ENCODE assay signal across 10 cellular contexts in genomic region chr4:122921300-122921699, GRCh38. TPM values are rescaled to one million over a fixed set of nuclear protein-coding genes. Genes with fewer than 3 reads are reported as not detected.
DNase-seq lines count a peak whose midpoint lies in the region; ATAC-seq and TF ChIP-seq lines count a peak whose summit lies in the region.
"Had no signal": no experiment of that assay in that cellular context is flagged by ENCODE, and none has a peak within 500 bp of the region (broad histone marks: within the 10 kb centered on the region; RNA-seq: fewer than 3 reads in every experiment).

No MANE protein-coding gene starts in this region.

- peak overlapping the region; percentile 71 for H3K9ac ChIP-seq in DND-41 (ENCODE audit: low read depth, low read length)

- no peaks in the 10 kb centered on the region for H3K27me3 ChIP-seq in DND-41 (ENCODE audit: insufficient read depth, low read length, poor library complexity)
- H3K27me3 ChIP-seq in esophagus muscularis mucosa, result no peaks in the 10 kb centered on the region
- no peaks in the 10 kb centered on the region for H3K27me3 ChIP-seq in psoas muscle (ENCODE audit: insufficient read depth in 3 of 3, low read length in 2 of 3)

- CTCF ChIA-PET in OCI-LY7 (lab: Charles Lee; ENCODE audit: unreplicated experiment), result no interaction called here

- TF ChIP-seq CTCF in DND-41 (IDR thresholded peaks at IDR 0.05; ENCODE audit: borderline replicate concordance, extremely low read depth, low read length, poor library complexity, severe bottlenecking) (no peak), OCI-LY7 (conservative IDR thresholded peaks at IDR 0.05; ENCODE audit: low read length) (no peak), esophagus muscularis mucosa (IDR thresholded peaks at IDR 0.05) (no peak), psoas muscle (IDR thresholded peaks at IDR 0.05) (no peak)

- intact Hi-C loops in OCI-LY7 (cut with micrococcal nuclease; ENCODE audit: unreplicated experiment), result loop anchor here (5.0 to 10.0 kb wide), 2 partner anchors 524 to 1099 kb away; partner anchors contain the start of gene CCNA2
- intact Hi-C loops in esophagus muscularis mucosa (cut with DNase I), result loop anchor here (5.0 to 10.0 kb wide), 2 partner anchors 94 to 316 kb away; partner anchors contain the start of gene FGF2
- intact Hi-C loops in psoas muscle (cut with DNase I), result loop anchor here in 1 of 2 donors (5.0 kb wide), 1 partner anchor 189 kb away; the partner anchor contains the start of gene BBS12

- TF ChIP-seq EP300 in esophagus muscularis mucosa (IDR thresholded peaks at IDR 0.05), result no peak

- H3K9me3 ChIP-seq in DND-41 (ENCODE audit: insufficient read depth, low read length, severe bottlenecking) (no peaks in the 10 kb centered on the region), OCI-LY7 (ENCODE audit: low read length) (no peaks in the 10 kb centered on the region), esophagus muscularis mucosa (no peaks in the 10 kb centered on the region), psoas muscle (no peaks in the 10 kb centered on the region)

- peak overlapping the region; percentile 60 to 80; a peak in 2 of 4 replicates for H3K4me3 ChIP-seq in DND-41 (ENCODE audit: low read depth in 1 of 2, low read length in 2 of 2)
- H3K4me3 ChIP-seq in OCI-LY7 (ENCODE audit: low read depth, low read length, poor library complexity, severe bottlenecking), result peak overlapping the region; percentile 93
- peak overlapping the region; percentile 80 to 95 (median 88) for H3K4me3 ChIP-seq in esophagus muscularis mucosa
- H3K4me3 ChIP-seq in psoas muscle, result peak overlapping the region; percentile 84

- no peak for ATAC-seq in DND-41 (ENCODE audit: insufficient read depth, low read depth)
- no peak for ATAC-seq in psoas muscle
- no peak for ATAC-seq in HG03097 (IDR thresholded peaks at IDR 0.05; ENCODE audit: low FRiP score, unreplicated experiment)

- peaks cover 38% of the 10 kb centered on the region for H3K4me1 ChIP-seq in DND-41 (ENCODE audit: insufficient read depth, low read length)
- peaks cover 10% of the 10 kb centered on the region for H3K4me1 ChIP-seq in OCI-LY7 (ENCODE audit: insufficient read depth, low read length, poor library complexity, severe bottlenecking)
- peaks cover 15 to 42% (median 24%) of the 10 kb centered on the region in 4 donors for H3K4me1 ChIP-seq in esophagus muscularis mucosa
- peaks cover 19% of the 10 kb centered on the region for H3K4me1 ChIP-seq in psoas muscle

- no peak for TF ChIP-seq POLR2A in esophagus muscularis mucosa (IDR thresholded peaks at IDR 0.05; ENCODE audit: low read depth)

- H2AFZ ChIP-seq in DND-41 (ENCODE audit: low read depth, low read length) (no peak overlapping the region), OCI-LY7 (ENCODE audit: low read length) (no peak overlapping the region)

- H3K27ac ChIP-seq in DND-41 (ENCODE audit: low read length) (no peak overlapping the region), OCI-LY7 (ENCODE audit: low read depth, low read length, poor library complexity, severe bottlenecking) (no peak overlapping the region), esophagus muscularis mucosa (replicated peaks in 1 of 4) (peak overlapping the region; percentile 73 to 85 (median 84)), psoas muscle (no peak overlapping the region)

- peaks cover 4% of the 10 kb centered on the region for H3K36me3 ChIP-seq in DND-41 (ENCODE audit: insufficient read depth, low read length)
- 0 out of 2 replicates have a peak, but pooled peaks cover 2% of the 10 kb centered on the region for H3K36me3 ChIP-seq in OCI-LY7 (ENCODE audit: insufficient read depth, low read length)
- H3K36me3 ChIP-seq in esophagus muscularis mucosa, result peaks cover 0 to 6% (median 2%) of the 10 kb centered on the region in 4 donors
- H3K36me3 ChIP-seq in psoas muscle (ENCODE audit: insufficient read depth in 1 of 2, low read depth in 1 of 2), result peaks cover 0 to 7% of the 10 kb centered on the region in 2 donors

- peaks cover 45% of the 10 kb centered on the region for H3K79me2 ChIP-seq in DND-41 (ENCODE audit: insufficient read depth, low read length)
- peaks cover 35% of the 10 kb centered on the region for H3K79me2 ChIP-seq in OCI-LY7 (ENCODE audit: insufficient read depth, low read depth, low read length)

- POLR2A ChIA-PET in OCI-LY7 (lab: Charles Lee), result interaction anchor here (0.6 to 2.8 kb wide), 8 partner anchors 8 to 407 kb away, joined by 3 to 20 read pairs (median 4); partner anchors contain the start of gene BBS12

- H4K20me1 ChIP-seq in DND-41 (ENCODE audit: insufficient read depth, low read length), result 0 out of 2 replicates have a peak, but pooled peaks cover 6% of the 10 kb centered on the region
- no peaks in the 10 kb centered on the region for H4K20me1 ChIP-seq in OCI-LY7 (ENCODE audit: insufficient read depth, low read length)

- WGBS in esophagus muscularis mucosa, result 84% methylated on average over 3 of the region's 5 CpGs
- WGBS in psoas muscle, 3 donors, result 88 to 93% (median 89%) methylated on average over 5 of the region's 5 CpGs

- no peaks in the 10 kb centered on the region for H3K9me2 ChIP-seq in OCI-LY7 (ENCODE audit: insufficient read depth, low read length)

- BruUV-seq in OCI-LY7 (replicated peaks; lab: Mats Ljungman, UMichigan), result TSS peak; percentile 60

- H3K4me2 ChIP-seq in DND-41 (ENCODE audit: insufficient read depth, low read length) (peak overlapping the region; percentile 72), OCI-LY7 (ENCODE audit: low read length) (peak overlapping the region; percentile 88)

- DNase-seq in DND-41 (no peak), OCI-LY7 (ENCODE audit: low spot score) (no peak), esophagus muscularis mucosa (ENCODE audit: extremely low spot score) (no peak), psoas muscle (no peak), middle frontal gyrus (ENCODE audit: extremely low spot score, low spot score) (no peak), cerebellum (ENCODE audit: low spot score) (no peak)
- DNase-seq in stimulated activated CD8-positive, alpha-beta memory T cell treated with anti-CD3 and anti-CD28 coated beads, Interleukin-4, amount 100 ng/mL, for 48 hours, result no peak
- DNase-seq: activated CD4-positive, CD25-positive, alpha-beta regulatory T cell; NCI-H187 treated with DMSO at 0.1 percent for 48 hours had no signal

RNA-seq across cellular contexts. Expression of gene NUDT6, which starts 1.1 kb away (rescaled TPM):
- 15.9 and 19.7 TPM in 2 replicates for total RNA-seq in OCI-LY7 (2014; rRNA removed; shearing (Covaris generic))
- total RNA-seq in OCI-LY7 (2022), result 15.4 and 18.3 TPM in 2 replicates
- total RNA-seq in esophagus muscularis mucosa, result 1 to 10 TPM; 3.0 to 6.5 (median 5.6) TPM
- 1 to 10 TPM; 3.7 to 7.6 (median 4.3) TPM for total RNA-seq in psoas muscle
- polyA plus RNA-seq in psoas muscle, result 1 to 10 TPM; 3.3 to 4.1 (median 3.6) TPM
- total RNA-seq in cerebellum, result 11.5 TPM

Comparison
In these comparisons a context has a peak if more than half of its experiments do, and no peak if none do; other contexts are left out.
1. H3K27ac ChIP-seq: peak in esophagus muscularis mucosa (4 of 4); none in DND-41 (single experiment), OCI-LY7 (single experiment) and psoas muscle (single experiment).
2. Peak in every context shown above with its lines, with median percentiles within 50 percentile points of each other: H3K4me3 ChIP-seq.